ENCODE assay signal across 8 cellular contexts in genomic region chr16:683396-684066, GRCh38. TPM values are rescaled to one million over a fixed set of nuclear protein-coding genes. Genes with fewer than 3 reads are reported as not detected.
DNase-seq lines count a peak whose midpoint lies in the region; ATAC-seq and TF ChIP-seq lines count a peak whose summit lies in the region.

No MANE protein-coding gene starts in this region.

- no peak for ATAC-seq in naive thymus-derived CD4-positive, alpha-beta T cell
- ATAC-seq in HG02763 (IDR thresholded peaks at IDR 0.05; ENCODE audit: unreplicated experiment) = no peak
- no peak for ATAC-seq in GM21447 (IDR thresholded peaks at IDR 0.05; ENCODE audit: unreplicated experiment)

- CTCF ChIA-PET in naive thymus-derived CD4-positive, alpha-beta T cell (lab: Charles Lee) = interaction anchor here (1.2 kb wide), 1 partner anchor 16 kb away, joined by 4 read pairs; no protein-coding TSS in a partner anchor

- peak overlapping the region in 5 of 9 donors; percentile 38 to 75 (median 51) for H3K27ac Mint-ChIP-seq in naive thymus-derived CD4-positive, alpha-beta T cell

- H3K9me3 ChIP-seq in HUES6 (ENCODE audit: control insufficient read depth, insufficient read depth, low read depth, low read length) = no peaks in the 10 kb centered on the region
- H3K9me3 ChIP-seq in naive thymus-derived CD4-positive, alpha-beta T cell (ENCODE audit: control insufficient read depth in 2 of 3, low read length in 3 of 3) = no peaks in the 10 kb centered on the region

- H3K36me3 ChIP-seq in HUES6 (ENCODE audit: control insufficient read depth, insufficient read depth, low read length) = peaks cover 42% of the 10 kb centered on the region
- peaks cover 0 to 49% (median 12%) of the 10 kb centered on the region in 3 experiments for H3K36me3 ChIP-seq in naive thymus-derived CD4-positive, alpha-beta T cell (ENCODE audit: control insufficient read depth in 2 of 3, insufficient read depth in 3 of 3, low read length in 3 of 3)

- DNase-seq in caudate nucleus (lab: John Stamatoyannopoulos, UW) (no peak), superior temporal gyrus (ENCODE audit: extremely low spot score) (no peak), DMS79 treated with DMSO at 0.1 percent for 48 hours (lab: John Stamatoyannopoulos, UW) (no peak)
- no peak for DNase-seq in naive thymus-derived CD4-positive, alpha-beta T cell

- H3K4me3 Mint-ChIP-seq in naive thymus-derived CD4-positive, alpha-beta T cell = peak overlapping the region; percentile 58 to 87 (median 73)

- peaks cover 21% of the 10 kb centered on the region for H3K4me1 ChIP-seq in HUES6 (ENCODE audit: control insufficient read depth, insufficient read depth, low read length)
- H3K4me1 ChIP-seq in naive thymus-derived CD4-positive, alpha-beta T cell (ENCODE audit: control insufficient read depth in 2 of 2, insufficient read depth in 2 of 2, low read length in 2 of 2) = peaks cover 9 to 29% of the 10 kb centered on the region in 2 donors

- peak overlapping the region; percentile 91 for H3K9ac ChIP-seq in HUES6 (ENCODE audit: low read length)

- peaks cover 10 to 29% (median 18%) of the 10 kb centered on the region in 7 donors for H3K4me1 Mint-ChIP-seq in naive thymus-derived CD4-positive, alpha-beta T cell

- H3K27me3 Mint-ChIP-seq in naive thymus-derived CD4-positive, alpha-beta T cell = no peaks in the 10 kb centered on the region

- peaks cover 0 to 9% (median 0%) of the 10 kb centered on the region in 5 donors for H3K36me3 Mint-ChIP-seq in naive thymus-derived CD4-positive, alpha-beta T cell

- peak overlapping the region; percentile 98 for H3K4me3 ChIP-seq in HUES6 (ENCODE audit: low read depth, low read length)
- peak overlapping the region; percentile 52 for H3K4me3 ChIP-seq in naive thymus-derived CD4-positive, alpha-beta T cell (ENCODE audit: low read length)

- TF ChIP-seq CTCF in C4-2B (conservative IDR thresholded peaks at IDR 0.05) = no peak

- POLR2A ChIA-PET in naive thymus-derived CD4-positive, alpha-beta T cell (lab: Charles Lee) = interaction anchor here (0.6 to 3.8 kb wide), 9 partner anchors 8 to 709 kb away, joined by 3 to 24 read pairs (median 4); partner anchors contain the start of genes RAB40C, RHBDL1, RHOT2 and WDR90

- peak overlapping the region; percentile 94 for H3K27ac ChIP-seq in C4-2B
- H3K27ac ChIP-seq in HUES6 (ENCODE audit: low read depth, low read length) = peak overlapping the region; percentile 70; the same call in 1 of the 2 replicates
- H3K27ac ChIP-seq in caudate nucleus (ENCODE audit: low read depth, low read length) = peak overlapping the region; percentile 36
- H3K27ac ChIP-seq in naive thymus-derived CD4-positive, alpha-beta T cell (ENCODE audit: low read depth, low read length) = peak overlapping the region; percentile 78

- H3K27me3 ChIP-seq in HUES6 (ENCODE audit: control insufficient read depth, insufficient read depth, low read length) = no peaks in the 10 kb centered on the region
- no peaks in the 10 kb centered on the region for H3K27me3 ChIP-seq in naive thymus-derived CD4-positive, alpha-beta T cell (ENCODE audit: control insufficient read depth in 2 of 2, insufficient read depth in 2 of 2, low read length in 2 of 2)

- intact Hi-C loops in naive thymus-derived CD4-positive, alpha-beta T cell (cut with micrococcal nuclease) = loop anchor here (1.0 to 5.0 kb wide), 9 partner anchors 12 to 739 kb away; partner anchors contain the start of genes METTL26 (in 2 of the 2), RHOT2 (in 2 of the 2), CIAO3 (in 1 of the 2) and FAM234A (in 1 of the 2)

- no peaks in the 10 kb centered on the region for H3K9me3 Mint-ChIP-seq in naive thymus-derived CD4-positive, alpha-beta T cell

RNA-seq across cellular contexts. Expression of gene JMJD8, which starts 0.6 kb away (rescaled TPM):
- 10 to 100 TPM; 26.8 to 48.1 (median 37.2) TPM for total RNA-seq in naive thymus-derived CD4-positive, alpha-beta T cell
- 10 to 100 TPM; 43.2 to 62.1 TPM for polyA plus RNA-seq in naive thymus-derived CD4-positive, alpha-beta T cell

RNA-seq across cellular contexts. Expression of gene STUB1, which starts 3.3 kb away (rescaled TPM):
- total RNA-seq in naive thymus-derived CD4-positive, alpha-beta T cell = 100 to 1,000 TPM in 1 of 5 experiments, 10 to 100 TPM in 4; 68.6 to 105 (median 77.4) TPM
- polyA plus RNA-seq in naive thymus-derived CD4-positive, alpha-beta T cell = 100 to 1,000 TPM; 132 to 159 TPM

RNA-seq across cellular contexts. Expression of gene WDR24, which starts 6.7 kb away (rescaled TPM):
- 10 to 100 TPM; 13.3 to 19.4 (median 16.5) TPM for total RNA-seq in naive thymus-derived CD4-positive, alpha-beta T cell
- polyA plus RNA-seq in naive thymus-derived CD4-positive, alpha-beta T cell = 10 to 100 TPM; 10.6 to 21.2 TPM

RNA-seq across cellular contexts. Expression of gene RHBDL1, which starts 8.1 kb away (rescaled TPM):
- total RNA-seq in naive thymus-derived CD4-positive, alpha-beta T cell = 1 to 10 TPM in 4 of 5 experiments, under 1 TPM in 1; 0.65 to 3.1 (median 1.6) TPM
- not detected for polyA plus RNA-seq in naive thymus-derived CD4-positive, alpha-beta T cell

RNA-seq across cellular contexts. Expression of gene RHOT2, which starts 15.6 kb away (rescaled TPM):
- 100 to 1,000 TPM; 145 to 232 (median 186) TPM for total RNA-seq in naive thymus-derived CD4-positive, alpha-beta T cell
- 10 to 100 TPM; 32.7 to 56.7 TPM for polyA plus RNA-seq in naive thymus-derived CD4-positive, alpha-beta T cell

Comparison
In these comparisons a context has a peak if more than half of its experiments do, and no peak if none do; other contexts are left out.
1. H3K27ac ChIP-seq: peak in every context shown above with its lines; median percentile 94 in C4-2B; 78 in naive thymus-derived CD4-positive, alpha-beta T cell; 70 in HUES6; 36 in caudate nucleus.